8 cellular contexts compared by ENCODE assay signal in the genomic region with DNA sequence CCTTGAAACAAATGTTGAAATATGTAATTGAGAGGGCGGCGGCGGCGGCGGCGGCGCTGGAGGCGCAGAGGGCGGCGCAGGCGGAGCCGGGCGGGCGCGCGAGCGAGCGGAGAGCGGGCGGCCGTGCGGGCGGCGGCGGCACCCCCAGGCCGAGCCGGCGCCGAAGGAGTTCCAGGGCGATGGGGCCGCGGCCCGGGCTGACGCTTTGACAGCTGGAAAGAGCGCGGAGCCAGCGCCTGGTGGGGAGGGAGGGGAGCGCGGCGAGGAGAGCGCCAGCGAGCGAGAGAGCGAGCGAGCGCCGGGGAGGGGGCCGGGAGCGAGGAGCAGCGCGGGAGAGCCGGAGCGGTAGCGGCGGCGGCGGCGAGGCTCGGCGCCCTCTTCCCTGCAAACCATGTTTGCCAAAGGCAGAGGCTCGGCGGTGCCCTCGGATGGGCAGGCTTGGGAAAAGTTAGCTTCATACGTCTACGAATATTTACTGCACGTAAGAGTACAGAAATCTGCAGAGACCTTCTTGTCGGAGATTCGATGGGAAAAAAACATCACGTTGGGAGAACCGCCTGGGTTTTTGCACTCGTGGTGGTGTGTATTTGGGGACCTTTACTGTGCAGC.
DNase-seq lines count a peak whose midpoint lies in the region; ATAC-seq and TF ChIP-seq lines count a peak whose summit lies in the region.
"Not testable (repeated sequence)": the region's sequence is repeated elsewhere in the genome, so short reads cannot be mapped to it uniquely, and the experiment has no call there.

No MANE protein-coding gene starts in this region.

- peaks cover 12% of the 10 kb centered on the region for H3K4me1 ChIP-seq in left ventricle myocardium inferior
- not testable (repeated sequence) for H3K4me1 ChIP-seq in neural progenitor cell

- not testable (repeated sequence) for H3K9ac ChIP-seq in neural progenitor cell

- not testable (repeated sequence) for H3K9me3 ChIP-seq in left ventricle myocardium inferior (replicated peaks); neural progenitor cell (ENCODE audit: low read depth)

- H3K4me2 ChIP-seq in neural progenitor cell: peak overlapping the region; percentile 76

- H2AFZ ChIP-seq in neural progenitor cell (replicated peaks): peak overlapping the region; percentile 85

- not testable (repeated sequence) for H3K27ac Mint-ChIP-seq in brain; neural progenitor cell; stimulated activated naive B cell treated with anti-CD40 and anti-IgM and Interleukin-4, amounts not matched to agents 10 μg/mL and 1 μg/mL and 100 μg/mL, for 72 hours

- H3K4me1 Mint-ChIP-seq in brain: peaks cover 11% of the 10 kb centered on the region
- not testable (repeated sequence) for H3K4me1 Mint-ChIP-seq in neural progenitor cell
- H3K4me1 Mint-ChIP-seq in stimulated activated naive B cell treated with anti-CD40 and anti-IgM and Interleukin-4, amounts not matched to agents 10 μg/mL and 1 μg/mL and 100 μg/mL, for 72 hours: peaks cover 0 to 10% of the 10 kb centered on the region in 2 donors

- ATAC-seq in HG02885 (IDR thresholded peaks at IDR 0.05; ENCODE audit: poor library complexity, unreplicated experiment): peak; percentile 77
- ATAC-seq in stimulated activated naive B cell treated with anti-CD40 and anti-IgM and Interleukin-4, amounts not matched to agents 10 μg/mL and 1 μg/mL and 100 μg/mL, for 72 hours (replicated peaks): peak; percentile 67 to 72

- DNase-seq in COR-L47 (lab: John Stamatoyannopoulos, UW): peak; percentile 63
- peak; percentile 19 for DNase-seq in NCI-H460 (ENCODE audit: extremely low read depth, low read depth)
- peak; percentile 6 to 47 for DNase-seq in activated CD4-positive, alpha-beta T cell treated with anti-CD3 and anti-CD28 coated beads for 24 hours (ENCODE audit: low read depth in 2 of 2)
- DNase-seq in left ventricle myocardium inferior: peak; percentile 49
- peak; percentile 93 for DNase-seq in neural progenitor cell (ENCODE audit: low spot score)
- DNase-seq in stimulated activated naive B cell treated with anti-CD40 and anti-IgM and Interleukin-4, amounts not matched to agents 10 μg/mL and 1 μg/mL and 100 μg/mL, for 72 hours: not testable (repeated sequence)

- not testable (repeated sequence) for H4K20me1 ChIP-seq in neural progenitor cell (ENCODE audit: low read depth)

- H3K4me3 Mint-ChIP-seq in brain (peak overlapping the region; percentile 78 to 85 (median 83)), neural progenitor cell (peak overlapping the region; percentile 83)
- peak overlapping the region; percentile 44 to 58 for H3K4me3 Mint-ChIP-seq in stimulated activated naive B cell treated with anti-CD40 and anti-IgM and Interleukin-4, amounts not matched to agents 10 μg/mL and 1 μg/mL and 100 μg/mL, for 72 hours

- not testable (repeated sequence) for H3K36me3 ChIP-seq in left ventricle myocardium inferior, neural progenitor cell

- not testable (repeated sequence) for H3K79me2 ChIP-seq in neural progenitor cell (ENCODE audit: low read depth)

- peaks cover 32% of the 10 kb centered on the region for H3K27me3 ChIP-seq in left ventricle myocardium inferior (ENCODE audit: low read depth)
- peaks cover 60% of the 10 kb centered on the region for H3K27me3 ChIP-seq in neural progenitor cell

- H3F3A ChIP-seq in neural progenitor cell (ENCODE audit: low read depth): not testable (repeated sequence)

- H3K36me3 Mint-ChIP-seq in brain; neural progenitor cell; stimulated activated naive B cell treated with anti-CD40 and anti-IgM and Interleukin-4, amounts not matched to agents 10 μg/mL and 1 μg/mL and 100 μg/mL, for 72 hours: not testable (repeated sequence)

- not testable (repeated sequence) for H3K27ac ChIP-seq in left ventricle myocardium inferior (replicated peaks); neural progenitor cell

- intact Hi-C loops in left ventricle myocardium inferior (cut with micrococcal nuclease): not testable (repeated sequence)

- H3K9me3 Mint-ChIP-seq in brain; neural progenitor cell; stimulated activated naive B cell treated with anti-CD40 and anti-IgM and Interleukin-4, amounts not matched to agents 10 μg/mL and 1 μg/mL and 100 μg/mL, for 72 hours: not testable (repeated sequence)

- H3K27me3 Mint-ChIP-seq in brain: peaks cover 62% of the 10 kb centered on the region
- H3K27me3 Mint-ChIP-seq in neural progenitor cell (ENCODE audit: insufficient read depth, low read depth): peaks cover 13% of the 10 kb centered on the region
- peaks cover 36 to 42% of the 10 kb centered on the region in 2 donors for H3K27me3 Mint-ChIP-seq in stimulated activated naive B cell treated with anti-CD40 and anti-IgM and Interleukin-4, amounts not matched to agents 10 μg/mL and 1 μg/mL and 100 μg/mL, for 72 hours

- H3K4me3 ChIP-seq in left ventricle myocardium inferior: peak overlapping the region; percentile 68
- H3K4me3 ChIP-seq in neural progenitor cell: peak overlapping the region; percentile 45

- TF ChIP-seq CTCF in brain (conservative IDR thresholded peaks at IDR 0.05): not testable (repeated sequence)
- peak; percentile 29 for TF ChIP-seq CTCF in left ventricle myocardium inferior (IDR thresholded peaks at IDR 0.05; ENCODE audit: borderline replicate concordance)
- peak; percentile 33 for TF ChIP-seq CTCF in neural progenitor cell (IDR thresholded peaks at IDR 0.05)
